Comparison of ENCODE assay signal across 34 cellular contexts in genomic region chr2:200622106-200622505, GRCh38. TPM values are rescaled to one million over a fixed set of nuclear protein-coding genes. Genes with fewer than 3 reads are reported as not detected.
"Had no signal": no experiment of that assay in that cellular context is flagged by ENCODE, and none has a peak within 500 bp of the region (broad histone marks: within the 10 kb centered on the region; RNA-seq: fewer than 3 reads in every experiment).

No MANE protein-coding gene starts in this region.

- H3K36me3 Mint-ChIP-seq: activated naive CD4-positive, alpha-beta T cell treated with anti-CD3 and anti-CD28 coated beads, Interleukin-2, amount 10 ng/mL, durations not matched to agents 7 days and 5 days; activated naive CD4-positive, alpha-beta T cell treated with anti-CD3 and anti-CD28 coated beads, Interleukin-2, amount 50 U/mL, for 72 hours; activated naive CD8-positive, alpha-beta T cell treated with anti-CD3 and anti-CD28 coated beads, Interleukin-2, amount 10 ng/mL, durations not matched to agents 7 days and 5 days; WTC11 had no signal

- H3K27me3 Mint-ChIP-seq: activated CD4-positive, alpha-beta memory T cell treated with anti-CD3 and anti-CD28 coated beads, Interleukin-2, amount 10 ng/mL, durations not matched to agents 7 days and 5 days had no signal

- H3K27ac ChIP-seq: body of pancreas, esophagus muscularis mucosa, gastroesophageal sphincter, heart right ventricle, hepatocyte, VCaP had no signal

- H3K4me3 ChIP-seq: body of pancreas, esophagus muscularis mucosa, gastroesophageal sphincter, heart right ventricle, hepatocyte had no signal

- H3K9me3 ChIP-seq: body of pancreas, esophagus muscularis mucosa, gastroesophageal sphincter, heart right ventricle had no signal

- H3K27me3 ChIP-seq: body of pancreas, esophagus muscularis mucosa, gastroesophageal sphincter, hepatocyte had no signal

- H3K36me3 ChIP-seq: heart right ventricle had no signal

- DNase-seq: activated CD4-positive, alpha-beta memory T cell treated with anti-CD3 and anti-CD28 coated beads, Interleukin-2, amount 10 ng/mL, durations not matched to agents 7 days and 5 days; activated CD4-positive, alpha-beta T cell treated with anti-CD3 and anti-CD28 coated beads for 1 hour; activated CD4-positive, alpha-beta T cell treated with anti-CD3 and anti-CD28 coated beads for 4 hours; activated CD4-positive, alpha-beta T cell treated with anti-CD3 and anti-CD28 coated beads, Interleukin-2, amount 10 ng/mL, durations not matched to agents 7 days and 5 days; activated CD4-positive, alpha-beta T cell treated with anti-CD3 and anti-CD28 coated beads, Interleukin-2, amount 50 U/mL, for 4 hours; activated CD8-positive, alpha-beta memory T cell treated with anti-CD3 and anti-CD28 coated beads, Interleukin-2, amount 50 U/mL, for 48 hours; activated gamma-delta T cell; activated naive CD4-positive, alpha-beta T cell; activated naive CD4-positive, alpha-beta T cell treated with anti-CD3 and anti-CD28 coated beads, Interleukin-2, amount 10 ng/mL, durations not matched to agents 7 days and 5 days; activated naive CD8-positive, alpha-beta T cell treated with anti-CD3 and anti-CD28 coated beads, Interleukin-2, amount 10 ng/mL, durations not matched to agents 7 days and 5 days; activated T-cell treated with anti-CD3 and anti-CD28 coated beads for 4 hours; activated T-cell treated with anti-CD3 and anti-CD28 coated beads, Interleukin-2, amount 50 U/mL, for 4 hours; amygdala; aorta; body of pancreas; caudate nucleus; cortex of kidney; dermis blood vessel endothelial cell; effector CD4-positive, alpha-beta T cell; effector memory CD8-positive, alpha-beta T cell; erythroblast; foreskin melanocyte; heart right ventricle; T-helper 1 cell; T-helper 17 cell; T1000 had no signal

- H3K27ac Mint-ChIP-seq: activated CD4-positive, alpha-beta memory T cell treated with anti-CD3 and anti-CD28 coated beads, Interleukin-2, amount 10 ng/mL, durations not matched to agents 7 days and 5 days; activated CD4-positive, alpha-beta T cell treated with anti-CD3 and anti-CD28 coated beads, Interleukin-2, amount 10 ng/mL, durations not matched to agents 7 days and 5 days; activated naive CD4-positive, alpha-beta T cell treated with anti-CD3 and anti-CD28 coated beads, Interleukin-2, amount 10 ng/mL, durations not matched to agents 7 days and 5 days; activated naive CD4-positive, alpha-beta T cell treated with anti-CD3 and anti-CD28 coated beads, Interleukin-2, amount 50 U/mL, for 72 hours; activated naive CD8-positive, alpha-beta T cell treated with anti-CD3 and anti-CD28 coated beads, Interleukin-2, amount 10 ng/mL, durations not matched to agents 7 days and 5 days; activated T-helper 1 cell treated with anti-CD3 and anti-CD28 coated beads, Interleukin-12 subunit alpha, Interleukin-12 subunit beta, Interleukin-2, Interleukin-4 antibody, amounts not matched to agents 30 ng/mL and 10 ng/mL and 1 ng/mL, durations not matched to agents 14 hours and 24 hours and 36 hours; effector memory CD8-positive, alpha-beta T cell; T-helper 17 cell; T-helper 2 cell treated with Interferon-gamma antibody and Interleukin-4, amounts not matched to agents 5 μg/mL and 100 μg/mL, for 36 hours; WTC11 had no signal

- ATAC-seq: activated T-cell treated with anti-CD3 and anti-CD28 coated beads, Interleukin-2, amount 50 U/mL, for 4 hours; body of pancreas; effector memory CD8-positive, alpha-beta T cell; gastroesophageal sphincter; heart right ventricle; T-helper 17 cell; WTC11 had no signal

- H3K9me3 Mint-ChIP-seq: activated CD4-positive, alpha-beta memory T cell treated with anti-CD3 and anti-CD28 coated beads, Interleukin-2, amount 10 ng/mL, durations not matched to agents 7 days and 5 days; activated CD4-positive, alpha-beta T cell treated with anti-CD3 and anti-CD28 coated beads, Interleukin-2, amount 10 ng/mL, durations not matched to agents 7 days and 5 days; activated naive CD4-positive, alpha-beta T cell treated with anti-CD3 and anti-CD28 coated beads, Interleukin-2, amount 10 ng/mL, durations not matched to agents 7 days and 5 days; activated naive CD4-positive, alpha-beta T cell treated with anti-CD3 and anti-CD28 coated beads, Interleukin-2, amount 50 U/mL, for 72 hours; activated naive CD8-positive, alpha-beta T cell treated with anti-CD3 and anti-CD28 coated beads, Interleukin-2, amount 10 ng/mL, durations not matched to agents 7 days and 5 days; activated T-cell treated with anti-CD3 and anti-CD28 coated beads, Interleukin-2, amount 50 U/mL, for 4 hours; activated T-helper 1 cell treated with anti-CD3 and anti-CD28 coated beads, Interleukin-12 subunit alpha, Interleukin-12 subunit beta, Interleukin-2, Interleukin-4 antibody, amounts not matched to agents 30 ng/mL and 10 ng/mL and 1 ng/mL, durations not matched to agents 14 hours and 24 hours and 36 hours; effector memory CD8-positive, alpha-beta T cell; T-helper 2 cell treated with Interferon-gamma antibody and Interleukin-4, amounts not matched to agents 5 μg/mL and 100 μg/mL, for 36 hours; WTC11 had no signal

- H3K4me3 Mint-ChIP-seq: activated CD4-positive, alpha-beta memory T cell treated with anti-CD3 and anti-CD28 coated beads, Interleukin-2, amount 10 ng/mL, durations not matched to agents 7 days and 5 days; activated CD4-positive, alpha-beta T cell treated with anti-CD3 and anti-CD28 coated beads, Interleukin-2, amount 10 ng/mL, durations not matched to agents 7 days and 5 days; activated naive CD4-positive, alpha-beta T cell treated with anti-CD3 and anti-CD28 coated beads, Interleukin-2, amount 10 ng/mL, durations not matched to agents 7 days and 5 days; activated naive CD8-positive, alpha-beta T cell treated with anti-CD3 and anti-CD28 coated beads, Interleukin-2, amount 10 ng/mL, durations not matched to agents 7 days and 5 days; activated T-cell treated with anti-CD3 and anti-CD28 coated beads, Interleukin-2, amount 50 U/mL, for 4 hours; activated T-helper 1 cell treated with anti-CD3 and anti-CD28 coated beads, Interleukin-12 subunit alpha, Interleukin-12 subunit beta, Interleukin-2, Interleukin-4 antibody, amounts not matched to agents 30 ng/mL and 10 ng/mL and 1 ng/mL, durations not matched to agents 14 hours and 24 hours and 36 hours; effector memory CD8-positive, alpha-beta T cell; T-helper 17 cell; T-helper 2 cell treated with Interferon-gamma antibody and Interleukin-4, amounts not matched to agents 5 μg/mL and 100 μg/mL, for 36 hours; WTC11 had no signal

RNA-seq across cellular contexts. Expression of gene AOX1, which starts 36.3 kb away (rescaled TPM):
- total RNA-seq: activated naive CD8-positive, alpha-beta T cell treated with anti-CD3 and anti-CD28 coated beads, Interleukin-2, amount 10 ng/mL, durations not matched to agents 7 days and 5 days; T-helper 17 cell had no signal
